12 cellular contexts compared by ENCODE assay signal in the genomic region with DNA sequence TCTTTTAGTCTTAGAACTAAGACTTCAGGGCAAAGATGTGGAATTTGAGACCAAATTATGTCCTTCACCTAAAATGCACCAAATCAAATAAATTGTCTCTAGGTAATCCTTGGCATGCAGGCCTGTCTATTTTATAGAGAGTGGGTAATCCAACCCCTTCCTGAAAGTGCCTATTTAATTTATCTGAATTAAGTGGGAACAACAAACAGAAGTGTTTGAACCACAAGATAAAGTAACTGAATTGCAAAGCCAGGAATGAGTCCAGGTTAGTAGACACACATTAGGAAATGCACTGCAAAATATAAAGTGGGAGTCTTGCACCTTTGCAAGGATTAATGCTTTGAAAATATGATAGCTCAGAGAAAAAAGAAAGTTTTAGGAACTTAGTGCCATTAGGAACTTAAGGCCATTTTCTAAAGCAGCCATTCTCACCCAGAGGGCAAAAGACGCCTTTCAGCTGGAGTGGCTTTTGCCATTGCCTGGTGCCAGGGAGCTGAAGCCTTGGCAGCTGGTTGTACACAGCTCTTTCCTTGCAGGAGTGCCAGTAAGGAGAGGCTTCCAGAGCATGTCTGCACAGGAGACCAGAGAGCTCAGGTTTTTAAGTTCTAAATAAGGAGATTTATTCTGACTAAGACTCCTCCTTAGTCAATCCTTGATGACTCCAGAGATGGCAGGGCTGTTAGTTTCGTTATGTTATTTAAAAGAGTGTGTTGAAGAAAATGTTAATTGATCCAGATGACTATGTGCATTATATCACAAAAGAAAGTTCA.
DNase-seq lines count a peak whose midpoint lies in the region; ATAC-seq and TF ChIP-seq lines count a peak whose summit lies in the region.
"Had no signal": no experiment of that assay in that cellular context is flagged by ENCODE, and none has a peak within 500 bp of the region (broad histone marks: within the 10 kb centered on the region; RNA-seq: fewer than 3 reads in every experiment).

No MANE protein-coding gene starts in this region.

- H3K9ac ChIP-seq in stomach smooth muscle (ENCODE audit: low read length in 2 of 2) = peak overlapping the region in 1 of 2 donors; percentile 40

- no peaks in the 10 kb centered on the region for H3K9me3 ChIP-seq in stomach smooth muscle (ENCODE audit: control insufficient read depth in 2 of 2, low read length in 2 of 2)
- H3K9me3 ChIP-seq in WERI-Rb-1 (ENCODE audit: severe bottlenecking) = no peaks in the 10 kb centered on the region

- TF ChIP-seq CTCF in WERI-Rb-1 (IDR thresholded peaks at IDR 0.05; ENCODE audit: low read depth, low read length) = no peak

- no peaks in the 10 kb centered on the region for H3K36me3 Mint-ChIP-seq in activated T-cell treated with anti-CD3 and anti-CD28 coated beads, Interleukin-2, amount 50 U/mL, for 4 hours (ENCODE audit: insufficient read depth)
- H3K36me3 Mint-ChIP-seq in T-helper 1 cell treated with Interleukin-12 subunit alpha and Interleukin-12 subunit beta and Interleukin-4 antibody, amounts not matched to agents 30 μg/mL and 1 μg/mL, for 36 hours (ENCODE audit: low read depth) = peaks cover 2% of the 10 kb centered on the region

- H3K27me3 ChIP-seq in stomach smooth muscle (ENCODE audit: control insufficient read depth in 1 of 2, insufficient read depth in 2 of 2, low read length in 2 of 2) = no peaks in the 10 kb centered on the region
- no peaks in the 10 kb centered on the region for H3K27me3 ChIP-seq in WERI-Rb-1 (ENCODE audit: insufficient read depth, low read depth, severe bottlenecking)

- peak; percentile 58 to 65 for ATAC-seq in activated T-cell treated with anti-CD3 and anti-CD28 coated beads, Interleukin-2, amount 50 U/mL, for 4 hours
- no peak for ATAC-seq in GM19463 (IDR thresholded peaks at IDR 0.05; ENCODE audit: unreplicated experiment)

- no peaks in the 10 kb centered on the region for H3K9me3 Mint-ChIP-seq in activated T-cell treated with anti-CD3 and anti-CD28 coated beads, Interleukin-2, amount 50 U/mL, for 4 hours
- H3K9me3 Mint-ChIP-seq in T-helper 1 cell treated with Interleukin-12 subunit alpha and Interleukin-12 subunit beta and Interleukin-4 antibody, amounts not matched to agents 30 μg/mL and 1 μg/mL, for 36 hours = no peaks in the 10 kb centered on the region

- H3K4me3 ChIP-seq in stomach smooth muscle (ENCODE audit: low read length in 2 of 2) (no peak overlapping the region), WERI-Rb-1 (ENCODE audit: low read depth, low read length) (no peak overlapping the region)

- H3K27ac Mint-ChIP-seq in T-helper 1 cell treated with Interleukin-12 subunit alpha and Interleukin-12 subunit beta and Interleukin-4 antibody, amounts not matched to agents 30 μg/mL and 1 μg/mL, for 36 hours = peak overlapping the region; percentile 75

- peaks cover 8% of the 10 kb centered on the region for H3K27me3 Mint-ChIP-seq in activated T-cell treated with anti-CD3 and anti-CD28 coated beads, Interleukin-2, amount 50 U/mL, for 4 hours (ENCODE audit: low read depth)
- no peaks in the 10 kb centered on the region for H3K27me3 Mint-ChIP-seq in T-helper 1 cell treated with Interleukin-12 subunit alpha and Interleukin-12 subunit beta and Interleukin-4 antibody, amounts not matched to agents 30 μg/mL and 1 μg/mL, for 36 hours (ENCODE audit: low read depth)

- H3K36me3 ChIP-seq in stomach smooth muscle (ENCODE audit: control insufficient read depth in 2 of 2, insufficient read depth in 2 of 2, low read length in 2 of 2) (no peaks in the 10 kb centered on the region), WERI-Rb-1 (no peaks in the 10 kb centered on the region)

- peaks cover 9% of the 10 kb centered on the region for H3K4me1 ChIP-seq in stomach smooth muscle (ENCODE audit: control insufficient read depth, insufficient read depth, low read length)

- peaks cover 13% of the 10 kb centered on the region for H3K4me1 Mint-ChIP-seq in activated T-cell treated with anti-CD3 and anti-CD28 coated beads, Interleukin-2, amount 50 U/mL, for 4 hours (ENCODE audit: low read depth)
- peaks cover 23% of the 10 kb centered on the region for H3K4me1 Mint-ChIP-seq in T-helper 1 cell treated with Interleukin-12 subunit alpha and Interleukin-12 subunit beta and Interleukin-4 antibody, amounts not matched to agents 30 μg/mL and 1 μg/mL, for 36 hours (ENCODE audit: low read depth)

- H3K27ac ChIP-seq in stomach smooth muscle (ENCODE audit: low read length) = peak overlapping the region; percentile 43
- H3K27ac ChIP-seq in WERI-Rb-1 = no peak overlapping the region

- H3K4me3 Mint-ChIP-seq in activated T-cell treated with anti-CD3 and anti-CD28 coated beads, Interleukin-2, amount 50 U/mL, for 4 hours = no peak overlapping the region
- no peak overlapping the region for H3K4me3 Mint-ChIP-seq in T-helper 1 cell treated with Interleukin-12 subunit alpha and Interleukin-12 subunit beta and Interleukin-4 antibody, amounts not matched to agents 30 μg/mL and 1 μg/mL, for 36 hours

- no peak for DNase-seq in activated T-cell treated with anti-CD3 and anti-CD28 coated beads, Interleukin-2, amount 50 U/mL, for 4 hours
- DNase-seq in activated T-cell treated with anti-CD3 and anti-CD28 coated beads for 4 hours (no peak), globus pallidus (ENCODE audit: low spot score) (peak; percentile 10), WERI-Rb-1 (no peak), hippocampal formation (lab: John Stamatoyannopoulos, UW) (no peak)
- DNase-seq: AML-193; effector CD4-positive, alpha-beta T cell; KG1; NCI-H187 had no signal
